36 cellular contexts compared by ENCODE assay signal in the genomic region with DNA sequence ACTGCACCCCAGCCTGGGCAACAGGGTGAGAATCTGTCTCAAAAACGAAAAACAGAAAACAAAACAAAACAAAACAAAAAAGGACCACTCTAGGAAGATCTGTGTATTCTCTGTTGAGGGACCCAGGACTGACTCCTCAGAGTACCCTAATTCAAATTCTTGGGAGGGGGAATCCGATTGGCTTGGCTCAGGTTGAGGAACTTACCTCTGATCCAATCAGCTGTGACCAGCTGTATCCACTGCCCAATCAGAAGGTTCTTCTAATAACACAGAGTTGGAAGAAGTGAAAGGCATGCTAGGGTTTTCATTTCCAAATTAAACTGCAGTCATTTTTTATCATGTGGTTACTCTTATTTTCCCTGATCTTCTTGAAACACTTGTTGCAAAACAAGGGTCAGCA.
DNase-seq lines count a peak whose midpoint lies in the region; ATAC-seq, FAIRE-seq and TF ChIP-seq lines count a peak whose summit lies in the region.
"Had no signal": no experiment of that assay in that cellular context is flagged by ENCODE, and none has a peak within 500 bp of the region (broad histone marks: within the 10 kb centered on the region; RNA-seq: fewer than 3 reads in every experiment).

No MANE protein-coding gene starts in this region.

- no peaks in the 10 kb centered on the region for H3K9me3 Mint-ChIP-seq in CD4-positive, alpha-beta T cell
- peaks cover 5% of the 10 kb centered on the region; the same call in 1 of the 2 replicates for H3K9me3 Mint-ChIP-seq in WTC11
- H3K9me3 Mint-ChIP-seq: dendritic cell treated with granulocyte-macrophage colony-stimulating factor and Interleukin-4, amounts not matched to agents 40 ng/mL and 50 ng/mL, for 4 days; endodermal cell had no signal

- FAIRE-seq in endothelial cell of umbilical vein (lab: Jason Lieb, UNC), result no peak
- FAIRE-seq in HepG2 (lab: Jason Lieb, UNC), result no peak
- FAIRE-seq in pancreas (lab: Jason Lieb, UNC), result no peak
- FAIRE-seq: G401.6, HTR-8/SVneo, keratinocyte had no signal

- TF ChIP-seq CTCF in A673 (conservative IDR thresholded peaks at IDR 0.05; ENCODE audit: low read depth, low read length), result no peak
- no peak for TF ChIP-seq CTCF in CD4-positive, alpha-beta T cell (IDR thresholded peaks at IDR 0.05)
- no peak for TF ChIP-seq CTCF in WTC11 (IDR thresholded peaks at IDR 0.05)
- TF ChIP-seq CTCF in endothelial cell of umbilical vein (IDR thresholded peaks at IDR 0.05; ENCODE audit: extremely low read depth in 1 of 2, insufficient read depth in 1 of 2, low read depth in 1 of 2, low read length in 2 of 2), result no peak
- TF ChIP-seq CTCF in HepG2 (CRISPR knock-in tag; IDR thresholded peaks at IDR 0.05), result no peak
- no peak for TF ChIP-seq CTCF in pancreas (IDR thresholded peaks at IDR 0.05)
- TF ChIP-seq CTCF in right atrium auricular region (IDR thresholded peaks at IDR 0.05), result no peak

- intact Hi-C loops in A673 (cut with micrococcal nuclease; ENCODE audit: unreplicated experiment), result no loop called here
- intact Hi-C loops in CD4-positive, alpha-beta T cell (cut with DNase I, micrococcal nuclease), result no loop called here
- intact Hi-C loops in endothelial cell of umbilical vein (cut with micrococcal nuclease), result loop anchor here (2.0 kb wide), 1 partner anchor 107 kb away; the partner anchor contains the start of gene CACNG3
- intact Hi-C loops in HepG2 (cut with micrococcal nuclease; ENCODE audit: unreplicated experiment), result no loop called here
- intact Hi-C loops in pancreas (cut with DNase I), result no loop called here

- no peaks in the 10 kb centered on the region for H3K9me3 ChIP-seq in A673 (ENCODE audit: low read depth, low read length, poor library complexity, severe bottlenecking)
- no peaks in the 10 kb centered on the region for H3K9me3 ChIP-seq in CD4-positive, alpha-beta T cell (ENCODE audit: control insufficient read depth, low read length)
- no peaks in the 10 kb centered on the region for H3K9me3 ChIP-seq in endothelial cell of umbilical vein (replicated peaks; ENCODE audit: control insufficient read depth, insufficient read depth, low read length)
- H3K9me3 ChIP-seq in HepG2 (ENCODE audit: low read length), result no peaks in the 10 kb centered on the region
- no peaks in the 10 kb centered on the region for H3K9me3 ChIP-seq in pancreas
- H3K9me3 ChIP-seq in right atrium auricular region, result no peaks in the 10 kb centered on the region
- H3K9me3 ChIP-seq: adrenal gland, body of pancreas, esophagus squamous epithelium, heart left ventricle, SK-N-SH, transverse colon had no signal

- H2AFZ ChIP-seq in endothelial cell of umbilical vein (ENCODE audit: low read depth, low read length), result peak overlapping the region; percentile 53
- no peak overlapping the region for H2AFZ ChIP-seq in HepG2 (ENCODE audit: low read length)

- POLR2A ChIA-PET in A673 (lab: Charles Lee; ENCODE audit: low non-redundant PET), result no interaction called here
- POLR2A ChIA-PET in CD4-positive, alpha-beta T cell (lab: Charles Lee), result no interaction called here
- POLR2A ChIA-PET in WTC11 (lab: Charles Lee), result no interaction called here
- POLR2A ChIA-PET in endothelial cell of umbilical vein (lab: Charles Lee), result no interaction called here
- POLR2A ChIA-PET in HepG2 (lab: Yijun Ruan, JAX), result no interaction called here

- TF ChIP-seq RAD21 in HepG2 (CRISPR knock-in tag; IDR thresholded peaks at IDR 0.05), result no peak

- H3K27me3 ChIP-seq in A673 (replicated peaks; ENCODE audit: insufficient read depth, low read depth, low read length, poor library complexity) (no peaks in the 10 kb centered on the region), endothelial cell of umbilical vein (ENCODE audit: control insufficient read depth in 2 of 2, insufficient read depth in 2 of 2, low read length in 2 of 2) (no peaks in the 10 kb centered on the region), HepG2 (ENCODE audit: control insufficient read depth in 1 of 2, insufficient read depth in 2 of 2, low read length in 2 of 2) (peaks cover 0 to 10% of the 10 kb centered on the region in 2 experiments; a peak in 3 of 5 replicates), pancreas (peaks cover 0 to 3% (median 0%) of the 10 kb centered on the region in 4 donors), right atrium auricular region (no peaks in the 10 kb centered on the region)
- H3K27me3 ChIP-seq in CD4-positive, alpha-beta T cell (ENCODE audit: control insufficient read depth, insufficient read depth, low read length), result no peaks in the 10 kb centered on the region
- H3K27me3 ChIP-seq: adrenal gland; BLaER1 treated with 17β-estradiol and CSF1 and Interleukin-3, amounts not matched to agents 10 nM and 100 nM; body of pancreas; esophagus squamous epithelium; foreskin keratinocyte; heart left ventricle; transverse colon had no signal

- H3K9me1 ChIP-seq in endothelial cell of umbilical vein (replicated peaks; ENCODE audit: control insufficient read depth, extremely low read depth, insufficient read depth, low read length), result no peaks in the 10 kb centered on the region

- H3K79me2 ChIP-seq in endothelial cell of umbilical vein (ENCODE audit: control insufficient read depth, insufficient read depth, low read length), result no peaks in the 10 kb centered on the region
- no peaks in the 10 kb centered on the region for H3K79me2 ChIP-seq in HepG2 (ENCODE audit: insufficient read depth, low read length)

- dilution Hi-C loops in endothelial cell of umbilical vein (cut with MboI; ENCODE audit: extremely low pct_ligation_motif_present, low sequenced_read_pairs), result no loop called here

- no peak overlapping the region for H3K4me3 Mint-ChIP-seq in CD4-positive, alpha-beta T cell
- H3K4me3 Mint-ChIP-seq in WTC11, result no peak overlapping the region
- H3K4me3 Mint-ChIP-seq: dendritic cell treated with granulocyte-macrophage colony-stimulating factor and Interleukin-4, amounts not matched to agents 40 ng/mL and 50 ng/mL, for 4 days; endodermal cell had no signal

- no TSS peak for BruUV-seq in A673 (replicated peaks; lab: Mats Ljungman, UMichigan)
- BruUV-seq in endothelial cell of umbilical vein (replicated peaks; lab: Mats Ljungman, UMichigan), result no TSS peak
- no TSS peak for BruUV-seq in HepG2 (replicated peaks; lab: Mats Ljungman, UMichigan)

- no peak overlapping the region for H3K9ac ChIP-seq in endothelial cell of umbilical vein (replicated peaks; ENCODE audit: extremely low read depth, insufficient read depth, low read length)
- no peak overlapping the region for H3K9ac ChIP-seq in HepG2 (ENCODE audit: insufficient read depth, low read depth, low read length)
- H3K9ac ChIP-seq: BLaER1 treated with 17β-estradiol and CSF1 and Interleukin-3, amounts not matched to agents 10 nM and 100 nM; KMS-11; SK-N-SH had no signal

- in situ Hi-C loops in HepG2 (cut with HindIII; ENCODE audit: extremely low pct_ligation_motif_present, low pct_unique_long_range_greater_than_20kb), result loop anchor here (10.0 kb wide), 1 partner anchor 235 kb away; no protein-coding TSS in a partner anchor

- TF ChIP-seq EP300 in HepG2 (IDR thresholded peaks at IDR 0.05; ENCODE audit: low read depth in 2 of 2, low read length in 2 of 2), result no peak
- TF ChIP-seq EP300 in HepG2 (CRISPR knock-in tag; IDR thresholded peaks at IDR 0.05; ENCODE audit: borderline replicate concordance), result no peak

- WGBS in HepG2 (ENCODE audit: low lambda C conversion rate), result 0% methylated on average over 2 of the region's 2 CpGs
- WGBS in pancreas, 2 donors, result 38 to 42% methylated on average over 2 of the region's 2 CpGs

- H3K4me3 ChIP-seq in A673 (ENCODE audit: low read depth, low read length, poor library complexity, severe bottlenecking) (no peak overlapping the region), endothelial cell of umbilical vein (replicated peaks in 1 of 3; ENCODE audit: insufficient read depth in 1 of 3, low read depth in 1 of 3, low read length in 3 of 3) (no peak overlapping the region), HepG2 (replicated peaks in 1 of 3; ENCODE audit: insufficient read depth in 1 of 3, low read depth in 2 of 3, low read length in 3 of 3) (no peak overlapping the region), pancreas (no peak overlapping the region), right atrium auricular region (no peak overlapping the region)
- H3K4me3 ChIP-seq: adrenal gland; BLaER1 treated with 17β-estradiol and CSF1 and Interleukin-3, amounts not matched to agents 10 nM and 100 nM; body of pancreas; esophagus squamous epithelium; heart left ventricle; transverse colon had no signal

- H3K27ac Mint-ChIP-seq in CD4-positive, alpha-beta T cell, result peak overlapping the region; percentile 6
- peak overlapping the region; percentile 43; the same call in 1 of the 2 replicates for H3K27ac Mint-ChIP-seq in WTC11
- H3K27ac Mint-ChIP-seq: dendritic cell treated with granulocyte-macrophage colony-stimulating factor and Interleukin-4, amounts not matched to agents 40 ng/mL and 50 ng/mL, for 4 days; endodermal cell had no signal

- peaks cover 32% of the 10 kb centered on the region for H3K36me3 Mint-ChIP-seq in CD4-positive, alpha-beta T cell (ENCODE audit: low read depth)
- no peaks in the 10 kb centered on the region for H3K36me3 Mint-ChIP-seq in WTC11

- H3K4me1 Mint-ChIP-seq in CD4-positive, alpha-beta T cell (ENCODE audit: low read depth), result peaks cover 52% of the 10 kb centered on the region
- H3K4me1 Mint-ChIP-seq in WTC11, result peaks cover 20% of the 10 kb centered on the region

- no peak for ATAC-seq in CD4-positive, alpha-beta T cell (ENCODE audit: poor library complexity)
- no peak for ATAC-seq in WTC11
- ATAC-seq in HepG2, result no peak
- no peak for ATAC-seq in pancreas
- ATAC-seq in GM19463 (IDR thresholded peaks at IDR 0.05; ENCODE audit: unreplicated experiment), result no peak
- ATAC-seq: body of pancreas, foreskin keratinocyte, heart left ventricle, left ventricle myocardium superior, right cardiac atrium, Right ventricle myocardium inferior had no signal

- H3K4me1 ChIP-seq in A673 (ENCODE audit: insufficient read depth, low read length, poor library complexity, severe bottlenecking), result peaks cover 11% of the 10 kb centered on the region
- H3K4me1 ChIP-seq in endothelial cell of umbilical vein (ENCODE audit: control insufficient read depth, extremely low read depth, insufficient read depth, low read length), result peaks cover 37% of the 10 kb centered on the region
- H3K4me1 ChIP-seq in HepG2 (ENCODE audit: insufficient read depth, low read length), result no peaks in the 10 kb centered on the region
- no peaks in the 10 kb centered on the region for H3K4me1 ChIP-seq in pancreas
- H3K4me1 ChIP-seq in right atrium auricular region, result no peaks in the 10 kb centered on the region
- H3K4me1 ChIP-seq: adrenal gland, body of pancreas, esophagus squamous epithelium, foreskin keratinocyte, transverse colon had no signal

- peak overlapping the region; percentile 63 for H3K27ac ChIP-seq in A673 (ENCODE audit: low read depth, low read length, poor library complexity, severe bottlenecking)
- H3K27ac ChIP-seq in CD4-positive, alpha-beta T cell (ENCODE audit: low read depth, low read length), result no peak overlapping the region
- H3K27ac ChIP-seq in endothelial cell of umbilical vein (ENCODE audit: insufficient read depth, low read depth, low read length), result peak overlapping the region; percentile 97
- H3K27ac ChIP-seq in HepG2 (ENCODE audit: extremely low read length, insufficient read depth, low read length), result no peak overlapping the region
- H3K27ac ChIP-seq in pancreas, result no peak overlapping the region
- H3K27ac ChIP-seq in right atrium auricular region, result no peak overlapping the region
- H3K27ac ChIP-seq: adrenal gland; BLaER1 treated with 17β-estradiol and CSF1 and Interleukin-3, amounts not matched to agents 10 nM and 100 nM; body of pancreas; esophagus squamous epithelium; foreskin keratinocyte; heart left ventricle; KMS-11; transverse colon had no signal

- DNase-seq in A673 (ENCODE audit: low spot score) (peak; percentile 53), WTC11 (ENCODE audit: low spot score) (no peak), endothelial cell of umbilical vein (ENCODE audit: low read depth, low spot score) (no peak), HepG2 (ENCODE audit: low spot score) (no peak), pancreas (no peak), right atrium auricular region (ENCODE audit: low spot score) (no peak)
- DNase-seq in CD4-positive, alpha-beta T cell, result no peak
- DNase-seq: activated CD8-positive, alpha-beta memory T cell treated with anti-CD3 and anti-CD28 coated beads for 24 hours; activated effector memory CD4-positive, alpha-beta T cell treated with anti-CD3 and anti-CD28 coated beads, Interleukin-2, amount 50 U/mL, for 16 hours; activated T-cell treated with anti-CD3 and anti-CD28 coated beads for 4 hours; adrenal gland; body of pancreas; Calu3; DMS79; endodermal cell; esophagus squamous epithelium; foreskin keratinocyte; heart left ventricle; left ventricle myocardium superior; mesendoderm; MM.1S; NCI-H2029 treated with DMSO at 0.1 percent for 48 hours; NCI-H345; posterior cingulate gyrus; right cardiac atrium; SK-N-SH; stimulated activated CD4-positive, alpha-beta T cell treated with anti-CD3 and anti-CD28 coated beads, Interleukin-1b, Interleukin-23, amount 100 ng/mL, for 48 hours; transverse colon had no signal

- H3K4me2 ChIP-seq in endothelial cell of umbilical vein (ENCODE audit: insufficient read depth, low read length), result peak overlapping the region; percentile 78
- no peak overlapping the region for H3K4me2 ChIP-seq in HepG2 (ENCODE audit: low read depth, low read length)
- H3K4me2 ChIP-seq: KMS-11, SK-N-SH had no signal

- H3K36me3 ChIP-seq in A673 (ENCODE audit: insufficient read depth, low read length, poor library complexity, severe bottlenecking) (peaks cover under 1% of the 10 kb centered on the region), endothelial cell of umbilical vein (ENCODE audit: control insufficient read depth in 2 of 2, extremely low read depth in 1 of 2, insufficient read depth in 2 of 2, low read length in 2 of 2) (no peaks in the 10 kb centered on the region), HepG2 (replicated peaks in 1 of 2; ENCODE audit: control insufficient read depth in 1 of 2, insufficient read depth in 2 of 2, low read length in 2 of 2) (no peaks in the 10 kb centered on the region), pancreas (no peaks in the 10 kb centered on the region), right atrium auricular region (no peaks in the 10 kb centered on the region)
- H3K36me3 ChIP-seq: adrenal gland, esophagus squamous epithelium, transverse colon had no signal

- H3K27me3 Mint-ChIP-seq in CD4-positive, alpha-beta T cell, result no peaks in the 10 kb centered on the region
- no peaks in the 10 kb centered on the region for H3K27me3 Mint-ChIP-seq in WTC11 (ENCODE audit: low read depth)
- H3K27me3 Mint-ChIP-seq: dendritic cell treated with granulocyte-macrophage colony-stimulating factor and Interleukin-4, amounts not matched to agents 40 ng/mL and 50 ng/mL, for 4 days had no signal

- no peak for TF ChIP-seq POLR2A in endothelial cell of umbilical vein (IDR thresholded peaks at IDR 0.05; ENCODE audit: low read depth, low read length)
- no peak for TF ChIP-seq POLR2A in HepG2 (IDR thresholded peaks at IDR 0.05; ENCODE audit: insufficient read depth in 1 of 2, low read depth in 2 of 2, low read length in 2 of 2)

- CTCF ChIA-PET in A673 (lab: Charles Lee), result no interaction called here
- CTCF ChIA-PET in CD4-positive, alpha-beta T cell (lab: Charles Lee), result no interaction called here
- CTCF ChIA-PET in WTC11 (lab: Charles Lee), result no interaction called here
- CTCF ChIA-PET in endothelial cell of umbilical vein (lab: Charles Lee), result no interaction called here
- CTCF ChIA-PET in HepG2 (lab: Yijun Ruan, JAX; ENCODE audit: low intra/inter-chr PET ratio, low total read pairs), result no interaction called here

- H4K20me1 ChIP-seq in endothelial cell of umbilical vein (replicated peaks; ENCODE audit: control insufficient read depth, extremely low read depth, insufficient read depth, low read length), result no peaks in the 10 kb centered on the region
- H4K20me1 ChIP-seq in HepG2 (ENCODE audit: insufficient read depth, low read length), result no peaks in the 10 kb centered on the region

Comparison
In these comparisons a context has a peak if more than half of its experiments do, and no peak if none do; other contexts are left out.
1. H3K27ac ChIP-seq: peak in A673 (single experiment) and endothelial cell of umbilical vein (single experiment); none in CD4-positive, alpha-beta T cell (single experiment), HepG2 (single experiment), pancreas (0 of 4) and right atrium auricular region (0 of 2).